8 cellular contexts compared by ENCODE assay signal in the genomic region with DNA sequence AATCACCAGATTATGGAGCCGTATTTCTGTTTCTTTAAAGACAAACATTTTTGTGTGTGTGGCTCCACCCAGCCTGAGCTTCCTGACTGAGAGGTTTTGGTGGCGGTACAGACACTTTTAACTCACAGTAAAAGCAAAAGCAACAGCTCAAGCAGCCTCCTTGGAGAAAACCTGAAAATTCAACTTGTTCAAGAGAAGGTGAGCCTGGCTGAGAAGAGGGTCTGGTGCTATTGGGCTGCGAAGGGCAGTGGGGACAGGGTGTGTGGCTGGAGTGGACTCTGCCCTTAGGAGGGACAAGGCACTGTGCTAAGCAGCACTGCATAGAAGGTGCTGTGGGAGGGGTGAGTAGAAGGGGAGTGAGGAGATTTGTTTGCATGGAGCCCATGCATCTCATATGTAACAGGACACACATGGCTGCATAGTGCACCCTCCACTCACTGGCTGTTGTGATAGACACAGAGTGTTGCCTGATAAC. TPM values are rescaled to one million over a fixed set of nuclear protein-coding genes. Genes with fewer than 3 reads are reported as not detected.
DNase-seq lines count a peak whose midpoint lies in the region; ATAC-seq and TF ChIP-seq lines count a peak whose summit lies in the region.

A gene (plus strand): TSS at position 125 of the 475 bp plus-strand sequence. CDS start 5,103 bp downstream, outside the sequence.

- TF ChIP-seq POLR2A in prostate gland (IDR thresholded peaks at IDR 0.05): no peak

- H3K4me1 ChIP-seq in colonic mucosa (no peaks in the 10 kb centered on the region), prostate gland (replicated peaks) (no peaks in the 10 kb centered on the region)

- ATAC-seq in GM21390 (IDR thresholded peaks at IDR 0.05; ENCODE audit: unreplicated experiment) (peak; percentile 70), HG03378 (IDR thresholded peaks at IDR 0.05; ENCODE audit: unreplicated experiment) (no peak)

- H3K36me3 ChIP-seq in colonic mucosa: no peaks in the 10 kb centered on the region
- no peaks in the 10 kb centered on the region for H3K36me3 ChIP-seq in prostate gland
- no peaks in the 10 kb centered on the region for H3K36me3 ChIP-seq in brain microvascular endothelial cell (replicated peaks)

- H3K27ac ChIP-seq in colonic mucosa (peak within 1 kb of the TSS; percentile 73), prostate gland (peak within 1 kb of the TSS; percentile 11 to 36), brain microvascular endothelial cell (no peak within 1 kb of the TSS)

- in situ Hi-C loops in brain microvascular endothelial cell (cut with HindIII; ENCODE audit: low pct_ligation_motif_present, low sequenced_read_pairs): no loop called here

- peak; percentile 46 for DNase-seq in colonic mucosa
- no peak for DNase-seq in prostate gland (ENCODE audit: low spot score)
- no peak for DNase-seq in cerebellum (ENCODE audit: low spot score)
- no peak for DNase-seq in brain microvascular endothelial cell
- DNase-seq in retina: no peak

- WGBS in prostate gland: 46% methylated on average over 3 of the region's 3 CpGs

- H3K9me3 ChIP-seq in colonic mucosa (no peaks in the 10 kb centered on the region), prostate gland (no peaks in the 10 kb centered on the region)

- TF ChIP-seq CTCF in colonic mucosa (IDR thresholded peaks at IDR 0.05) (no peak), prostate gland (IDR thresholded peaks at IDR 0.05) (no peak), brain microvascular endothelial cell (IDR thresholded peaks at IDR 0.05; ENCODE audit: low read depth, low read length, missing control alignments) (no peak)

- intact Hi-C loops in T-helper 2 cell treated with Interferon-gamma antibody and Interleukin-4, amounts not matched to agents 100 ng/mL and 5 ng/mL, for 36 hours (cut with micrococcal nuclease): loop anchor here (1.0 to 5.0 kb wide), 8 partner anchors 12 to 225 kb away; a partner anchor contains a TSS
- intact Hi-C loops in colonic mucosa (cut with DNase I): no loop called here
- intact Hi-C loops in prostate gland (cut with DNase I): no loop called here

- H3K4me3 ChIP-seq in colonic mucosa (peak within 1 kb of the TSS; percentile 32), prostate gland (peak within 1 kb of the TSS; percentile 7 to 12), brain microvascular endothelial cell (ENCODE audit: low read depth, low read length) (no peak within 1 kb of the TSS)

- H3K27me3 ChIP-seq in colonic mucosa (no peaks in the 10 kb centered on the region), prostate gland (replicated peaks; ENCODE audit: insufficient read depth) (no peaks in the 10 kb centered on the region), brain microvascular endothelial cell (replicated peaks) (no peaks in the 10 kb centered on the region)

- peak within 1 kb of the TSS; percentile 52 to 68 for H3K9ac ChIP-seq in colonic mucosa (ENCODE audit: low read depth in 2 of 2, low read length in 2 of 2)

RNA-seq across cellular contexts. Expression of the gene that starts here (rescaled TPM):
- 188 and 191 TPM in 2 replicates for total RNA-seq in T-helper 2 cell treated with Interferon-gamma antibody and Interleukin-4, amounts not matched to agents 100 ng/mL and 5 ng/mL, for 36 hours
- total RNA-seq in colonic mucosa: 1 to 10 TPM; 4.8 to 5.6 TPM
- 1 to 10 TPM; 6.9 to 9.0 TPM for total RNA-seq in prostate gland
- 1.8 TPM for total RNA-seq in cerebellum

Comparison
In these comparisons a context has a peak if more than half of its experiments do, and no peak if none do; other contexts are left out.
1. RNA of the gene that starts here (total RNA-seq): 188 to 191 TPM in T-helper 2 cell treated with Interferon-gamma antibody and Interleukin-4, amounts not matched to agents 100 ng/mL and 5 ng/mL, for 36 hours; 6.9 to 9.0 TPM in prostate gland, 4.8 to 5.6 TPM in colonic mucosa and 1.8 TPM in cerebellum (single experiment); every median in the first group is over 10 times any median in the second.